ENCODE assay signal across 17 cellular contexts in the genomic region with DNA sequence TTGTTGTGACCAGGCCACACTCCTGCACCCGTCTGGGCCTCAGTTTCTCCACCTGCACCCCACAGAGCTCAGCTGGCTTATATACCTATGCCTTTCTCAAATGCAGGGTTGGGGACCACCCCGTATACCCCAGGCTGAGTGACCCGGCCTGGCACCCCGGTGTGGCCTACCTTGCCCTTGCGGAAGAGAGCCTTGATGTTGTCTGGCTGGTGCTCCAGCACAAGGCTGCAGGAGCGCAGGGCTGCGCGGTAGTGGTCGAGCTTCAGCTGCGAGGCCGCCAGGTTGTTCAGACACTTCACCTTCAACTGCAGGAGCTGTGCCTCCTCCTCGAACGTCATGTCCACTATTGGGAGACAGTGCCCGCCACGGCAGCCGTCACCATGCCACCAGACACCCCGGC. TPM values are rescaled to one million over a fixed set of nuclear protein-coding genes. Genes with fewer than 3 reads are reported as not detected.
A peak's percentile ranks its signal among the peaks of the same experiment; 100 is the strongest.
DNase-seq lines count a peak whose midpoint lies in the region; ATAC-seq, FAIRE-seq and TF ChIP-seq lines count a peak whose summit lies in the region.
"Had no signal": no experiment of that assay in that cellular context is flagged by ENCODE, and none has a peak within 500 bp of the region (broad histone marks: within the 10 kb centered on the region; RNA-seq: fewer than 3 reads in every experiment).

No MANE protein-coding gene starts in this region.

- no peak for TF ChIP-seq CTCF in right lobe of liver (IDR thresholded peaks at IDR 0.05)
- no peak for TF ChIP-seq CTCF in HepG2 (CRISPR knock-in tag; IDR thresholded peaks at IDR 0.05)
- no peak for TF ChIP-seq CTCF in RWPE1 (conservative IDR thresholded peaks at IDR 0.05; ENCODE audit: low read depth)

- no peak for TF ChIP-seq RAD21 in HepG2 (CRISPR knock-in tag; IDR thresholded peaks at IDR 0.05)

- WGBS in right lobe of liver (ENCODE audit: insufficient coverage, low coverage, low lambda C conversion rate, missing lambda C conversion rate), result 70% methylated on average over 2 of the region's 17 CpGs
- 96% methylated on average over 14 of the region's 17 CpGs for WGBS in HepG2 (ENCODE audit: low lambda C conversion rate)

- CTCF ChIA-PET in HepG2 (lab: Yijun Ruan, JAX; ENCODE audit: low intra/inter-chr PET ratio, low total read pairs), result no interaction called here
- CTCF ChIA-PET in RWPE1 (lab: Yijun Ruan, JAX), result no interaction called here

- TF ChIP-seq POLR2A in right lobe of liver (IDR thresholded peaks at IDR 0.05) (no peak), HepG2 (IDR thresholded peaks at IDR 0.05; ENCODE audit: insufficient read depth in 1 of 2, low read depth in 2 of 2, low read length in 2 of 2) (no peak)

- peaks cover 7% of the 10 kb centered on the region for H3K79me2 ChIP-seq in HepG2 (ENCODE audit: insufficient read depth, low read length)

- H3K4me2 ChIP-seq in HepG2 (ENCODE audit: low read depth, low read length), result no peak overlapping the region
- H3K4me2 ChIP-seq: A549 had no signal

- H3K9me3 ChIP-seq in right lobe of liver, result no peaks in the 10 kb centered on the region
- H3K9me3 ChIP-seq in HepG2 (ENCODE audit: low read length), result no peaks in the 10 kb centered on the region
- H3K9me3 ChIP-seq: A549, HAP-1 had no signal

- H3K4me1 ChIP-seq in right lobe of liver (peaks cover 0 to 11% (median 2%) of the 10 kb centered on the region in 4 donors), HepG2 (ENCODE audit: insufficient read depth, low read length) (peaks cover 8% of the 10 kb centered on the region; the same call in 1 of the 2 replicates)

- POLR2A ChIA-PET in HepG2 (lab: Yijun Ruan, JAX) (no interaction called here), RWPE1 (lab: Yijun Ruan, JAX; ENCODE audit: low non-redundant PET) (no interaction called here)

- no peak for FAIRE-seq in HepG2 (lab: Jason Lieb, UNC)
- FAIRE-seq: A549, H1 had no signal

- peak overlapping the region in 2 of 3 donors; percentile 47 to 53 for H3K27ac ChIP-seq in right lobe of liver
- no peak overlapping the region for H3K27ac ChIP-seq in HepG2 (ENCODE audit: extremely low read length, insufficient read depth, low read length)
- H3K27ac ChIP-seq in RWPE1, result peak overlapping the region; percentile 25; the same call in 1 of the 2 replicates
- H3K27ac ChIP-seq: 22Rv1, A549, C4-2B had no signal

- ATAC-seq in right lobe of liver (no peak), HepG2 (no peak), esophagus mucosa (peak; percentile 5), GM21737 (IDR thresholded peaks at IDR 0.05; ENCODE audit: unreplicated experiment) (no peak)
- ATAC-seq: A549 had no signal

- in situ Hi-C loops in HepG2 (cut with HindIII; ENCODE audit: extremely low pct_ligation_motif_present, low pct_unique_long_range_greater_than_20kb), result no loop called here

- TF ChIP-seq EP300 in HepG2 (IDR thresholded peaks at IDR 0.05; ENCODE audit: low read depth in 2 of 2, low read length in 2 of 2) (no peak), HepG2 (CRISPR knock-in tag; IDR thresholded peaks at IDR 0.05; ENCODE audit: borderline replicate concordance) (no peak)

- no peak overlapping the region for H3K4me3 ChIP-seq in right lobe of liver
- no peak overlapping the region for H3K4me3 ChIP-seq in HepG2 (replicated peaks in 1 of 3; ENCODE audit: insufficient read depth in 1 of 3, low read depth in 2 of 3, low read length in 3 of 3)
- H3K4me3 ChIP-seq: A549, HAP-1 had no signal

- H4K20me1 ChIP-seq in HepG2 (ENCODE audit: insufficient read depth, low read length), result no peaks in the 10 kb centered on the region

- no peak overlapping the region for H3K9ac ChIP-seq in HepG2 (ENCODE audit: insufficient read depth, low read depth, low read length)

- no peak overlapping the region for H2AFZ ChIP-seq in HepG2 (ENCODE audit: low read length)

- DNase-seq in right lobe of liver, result no peak
- no peak for DNase-seq in HepG2 (ENCODE audit: low spot score)
- DNase-seq in RWPE1 (ENCODE audit: low spot score), result no peak
- DNase-seq in NCI-H446 treated with DMSO at 0.1 percent for 48 hours (lab: John Stamatoyannopoulos, UW), result no peak
- no peak for DNase-seq in stimulated activated CD4-positive, alpha-beta T cell treated with anti-CD3 and anti-CD28 coated beads, Interleukin-4, amount 100 ng/mL, for 4 hours
- DNase-seq: AML-193; CD4-positive, alpha-beta memory T cell; DMS79 treated with DMSO at 0.1 percent for 48 hours; GF-D8; HFFc6 had no signal

- H3K27me3 ChIP-seq in right lobe of liver, result no peaks in the 10 kb centered on the region
- no peaks in the 10 kb centered on the region for H3K27me3 ChIP-seq in HepG2 (ENCODE audit: control insufficient read depth in 1 of 2, insufficient read depth in 2 of 2, low read length in 2 of 2)

- intact Hi-C loops in right lobe of liver (cut with DNase I), result no loop called here
- intact Hi-C loops in HepG2 (cut with micrococcal nuclease; ENCODE audit: unreplicated experiment), result no loop called here

- H3K36me3 ChIP-seq in right lobe of liver, result peaks cover 0 to 52% (median 1%) of the 10 kb centered on the region in 4 donors
- peaks cover 5 to 32% of the 10 kb centered on the region in 2 experiments for H3K36me3 ChIP-seq in HepG2 (replicated peaks in 1 of 2; ENCODE audit: control insufficient read depth in 1 of 2, insufficient read depth in 2 of 2, low read length in 2 of 2)

- BruUV-seq in HepG2 (replicated peaks; lab: Mats Ljungman, UMichigan), result no TSS peak

RNA-seq across cellular contexts. Expression of gene FKBP8, which starts 5.9 kb away (rescaled TPM):
- 100 to 1,000 TPM in 3 of 6 experiments, 10 to 100 TPM in 3; 92.7 to 179 (median 118) TPM for total RNA-seq in right lobe of liver
- 75.1 and 81.7 TPM in 2 replicates for total RNA-seq in HepG2 (2016; rRNA removed; fragmentation: Illumina TruSeq; extraction: Trizol)
- 75.9 and 83.0 TPM in 2 replicates for total RNA-seq in HepG2 (2016; cell fraction: cytosol; rRNA removed; fragmentation: Illumina TruSeq; extraction: Trizol; ENCODE audit: low read depth)
- 78.1 and 87.6 TPM in 2 replicates for total RNA-seq in HepG2 (2016; cell fraction: insoluble cytoplasmic fraction; rRNA removed; fragmentation: Illumina TruSeq; extraction: Trizol)
- total RNA-seq in HepG2 (2016; cell fraction: membrane; rRNA removed; fragmentation: Illumina TruSeq; extraction: Trizol), result 92.2 and 111 TPM in 2 replicates
- 32.7 and 42.9 TPM in 2 replicates for total RNA-seq in HepG2 (2016; cell fraction: nucleus; rRNA removed; fragmentation: Illumina TruSeq; extraction: Trizol)
- 93.9 and 135 TPM in 2 replicates for polyA plus RNA-seq in HepG2 (2011; rRNA removed)
- 101 and 179 TPM in 2 replicates for polyA plus RNA-seq in HepG2 (2011; cell fraction: cytosol; rRNA removed)
- polyA plus RNA-seq in HepG2 (2011; cell fraction: nucleus; rRNA removed), result 159 and 173 TPM in 2 replicates
- polyA plus RNA-seq in HepG2 (2012), result 93.8 and 130 TPM in 2 replicates
- 84.6 and 95.1 TPM in 2 replicates for polyA plus RNA-seq in HepG2 (2016; cell fraction: cytosol; fragmentation: Illumina TruSeq; extraction: Trizol; ENCODE audit: low read depth)
- polyA plus RNA-seq in HepG2 (2016; cell fraction: insoluble cytoplasmic fraction; fragmentation: Illumina TruSeq; extraction: Trizol; ENCODE audit: low read depth), result 107 and 111 TPM in 2 replicates
- polyA plus RNA-seq in HepG2 (2016; cell fraction: membrane; fragmentation: Illumina TruSeq; extraction: Trizol; ENCODE audit: low read depth), result 117 and 126 TPM in 2 replicates
- polyA plus RNA-seq in HepG2 (2016; cell fraction: nucleus; fragmentation: Illumina TruSeq; extraction: Trizol; ENCODE audit: insufficient read depth, low read depth), result 80.5 and 87.9 TPM in 2 replicates
- 96.9 and 151 TPM in 2 replicates for polyA minus RNA-seq in HepG2 (2011; rRNA and poly(A)+ RNA removed; ENCODE audit: low replicate concordance)
- 63.3 and 77.3 TPM in 2 replicates for polyA minus RNA-seq in HepG2 (2011; cell fraction: cytosol; rRNA and poly(A)+ RNA removed)
- polyA minus RNA-seq in HepG2 (2011; cell fraction: nucleus; rRNA and poly(A)+ RNA removed), result 16.6 and 20.1 TPM in 2 replicates
- total RNA-seq in esophagus mucosa, result 125 TPM

RNA-seq across cellular contexts. Expression of gene ELL, which starts 15.6 kb away (rescaled TPM):
- total RNA-seq in right lobe of liver (10 to 100 TPM in 2 of 6 experiments, 1 to 10 TPM in 4; 5.3 to 11.9 (median 8.6) TPM), HepG2 (2016; rRNA removed; fragmentation: Illumina TruSeq; extraction: Trizol) (3.2 and 3.7 TPM in 2 replicates), esophagus mucosa (7.5 TPM)
- total RNA-seq in HepG2 (2016; cell fraction: cytosol; rRNA removed; fragmentation: Illumina TruSeq; extraction: Trizol; ENCODE audit: low read depth), result 0.71 and 1.1 TPM in 2 replicates
- total RNA-seq in HepG2 (2016; cell fraction: insoluble cytoplasmic fraction; rRNA removed; fragmentation: Illumina TruSeq; extraction: Trizol), result 2.7 and 4.1 TPM in 2 replicates
- 2.3 and 2.5 TPM in 2 replicates for total RNA-seq in HepG2 (2016; cell fraction: membrane; rRNA removed; fragmentation: Illumina TruSeq; extraction: Trizol)
- total RNA-seq in HepG2 (2016; cell fraction: nucleus; rRNA removed; fragmentation: Illumina TruSeq; extraction: Trizol), result 3.3 and 4.8 TPM in 2 replicates
- polyA plus RNA-seq in HepG2 (2011; rRNA removed), result 5.4 and 5.8 TPM in 2 replicates
- polyA plus RNA-seq in HepG2 (2011; cell fraction: cytosol; rRNA removed), result 3.2 and 4.3 TPM in 2 replicates
- polyA plus RNA-seq in HepG2 (2011; cell fraction: nucleus; rRNA removed), result 27.1 and 34.7 TPM in 2 replicates
- polyA plus RNA-seq in HepG2 (2012), result 7.1 TPM in 2 replicates
- 0.20 and 0.33 TPM in 2 replicates for polyA plus RNA-seq in HepG2 (2016; cell fraction: cytosol; fragmentation: Illumina TruSeq; extraction: Trizol; ENCODE audit: low read depth)
- 3.1 and 4.0 TPM in 2 replicates for polyA plus RNA-seq in HepG2 (2016; cell fraction: insoluble cytoplasmic fraction; fragmentation: Illumina TruSeq; extraction: Trizol; ENCODE audit: low read depth)
- 1.0 and 1.1 TPM in 2 replicates for polyA plus RNA-seq in HepG2 (2016; cell fraction: membrane; fragmentation: Illumina TruSeq; extraction: Trizol; ENCODE audit: low read depth)
- polyA plus RNA-seq in HepG2 (2016; cell fraction: nucleus; fragmentation: Illumina TruSeq; extraction: Trizol; ENCODE audit: insufficient read depth, low read depth), result 5.1 and 5.2 TPM in 2 replicates
- 6.3 and 17.2 TPM in 2 replicates for polyA minus RNA-seq in HepG2 (2011; rRNA and poly(A)+ RNA removed; ENCODE audit: low replicate concordance)
- 6.0 and 8.8 TPM in 2 replicates for polyA minus RNA-seq in HepG2 (2011; cell fraction: cytosol; rRNA and poly(A)+ RNA removed)
- polyA minus RNA-seq in HepG2 (2011; cell fraction: nucleus; rRNA and poly(A)+ RNA removed), result 12.9 and 14.3 TPM in 2 replicates

RNA-seq across cellular contexts. Expression of gene KXD1, which starts 20.2 kb away (rescaled TPM):
- total RNA-seq in right lobe of liver (10 to 100 TPM; 30.2 to 93.0 (median 36.1) TPM), HepG2 (2016; rRNA removed; fragmentation: Illumina TruSeq; extraction: Trizol) (44.6 and 53.1 TPM in 2 replicates), esophagus mucosa (60.2 TPM)
- total RNA-seq in HepG2 (2016; cell fraction: cytosol; rRNA removed; fragmentation: Illumina TruSeq; extraction: Trizol; ENCODE audit: low read depth), result 49.9 and 63.5 TPM in 2 replicates
- 46.0 and 46.4 TPM in 2 replicates for total RNA-seq in HepG2 (2016; cell fraction: insoluble cytoplasmic fraction; rRNA removed; fragmentation: Illumina TruSeq; extraction: Trizol)
- 90.1 and 104 TPM in 2 replicates for total RNA-seq in HepG2 (2016; cell fraction: membrane; rRNA removed; fragmentation: Illumina TruSeq; extraction: Trizol)
- 20.4 and 21.0 TPM in 2 replicates for total RNA-seq in HepG2 (2016; cell fraction: nucleus; rRNA removed; fragmentation: Illumina TruSeq; extraction: Trizol)
- 143 and 160 TPM in 2 replicates for polyA plus RNA-seq in HepG2 (2011; rRNA removed)
- 112 and 130 TPM in 2 replicates for polyA plus RNA-seq in HepG2 (2011; cell fraction: cytosol; rRNA removed)
- 122 and 125 TPM in 2 replicates for polyA plus RNA-seq in HepG2 (2011; cell fraction: nucleus; rRNA removed)
- 61.5 and 85.8 TPM in 2 replicates for polyA plus RNA-seq in HepG2 (2012)
- 72.0 and 99.5 TPM in 2 replicates for polyA plus RNA-seq in HepG2 (2016; cell fraction: cytosol; fragmentation: Illumina TruSeq; extraction: Trizol; ENCODE audit: low read depth)
- polyA plus RNA-seq in HepG2 (2016; cell fraction: insoluble cytoplasmic fraction; fragmentation: Illumina TruSeq; extraction: Trizol; ENCODE audit: low read depth), result 68.6 and 76.3 TPM in 2 replicates
- 121 and 126 TPM in 2 replicates for polyA plus RNA-seq in HepG2 (2016; cell fraction: membrane; fragmentation: Illumina TruSeq; extraction: Trizol; ENCODE audit: low read depth)
- 62.9 and 64.5 TPM in 2 replicates for polyA plus RNA-seq in HepG2 (2016; cell fraction: nucleus; fragmentation: Illumina TruSeq; extraction: Trizol; ENCODE audit: insufficient read depth, low read depth)
- polyA minus RNA-seq in HepG2 (2011; rRNA and poly(A)+ RNA removed; ENCODE audit: low replicate concordance), result 73.9 and 103 TPM in 2 replicates
- polyA minus RNA-seq in HepG2 (2011; cell fraction: cytosol; rRNA and poly(A)+ RNA removed), result 43.1 and 52.2 TPM in 2 replicates
- 20.0 and 23.6 TPM in 2 replicates for polyA minus RNA-seq in HepG2 (2011; cell fraction: nucleus; rRNA and poly(A)+ RNA removed)

RNA-seq across cellular contexts. Expression of gene UBA52, which starts 34.2 kb away (rescaled TPM):
- 100 to 1,000 TPM; 256 to 470 (median 406) TPM for total RNA-seq in right lobe of liver
- total RNA-seq in HepG2 (2016; rRNA removed; fragmentation: Illumina TruSeq; extraction: Trizol), result 959 and 1,184 TPM in 2 replicates
- 1,298 and 1,315 TPM in 2 replicates for total RNA-seq in HepG2 (2016; cell fraction: cytosol; rRNA removed; fragmentation: Illumina TruSeq; extraction: Trizol; ENCODE audit: low read depth)
- 938 and 1,264 TPM in 2 replicates for total RNA-seq in HepG2 (2016; cell fraction: insoluble cytoplasmic fraction; rRNA removed; fragmentation: Illumina TruSeq; extraction: Trizol)
- 1,565 and 1,724 TPM in 2 replicates for total RNA-seq in HepG2 (2016; cell fraction: membrane; rRNA removed; fragmentation: Illumina TruSeq; extraction: Trizol)
- total RNA-seq in HepG2 (2016; cell fraction: nucleus; rRNA removed; fragmentation: Illumina TruSeq; extraction: Trizol), result 276 and 314 TPM in 2 replicates
- 1,655 and 1,782 TPM in 2 replicates for polyA plus RNA-seq in HepG2 (2011; rRNA removed)
- polyA plus RNA-seq in HepG2 (2011; cell fraction: cytosol; rRNA removed), result 2,000 and 3,037 TPM in 2 replicates
- 482 and 607 TPM in 2 replicates for polyA plus RNA-seq in HepG2 (2011; cell fraction: nucleus; rRNA removed)
- 1,641 and 1,658 TPM in 2 replicates for polyA plus RNA-seq in HepG2 (2012)
- 1,864 and 1,905 TPM in 2 replicates for polyA plus RNA-seq in HepG2 (2016; cell fraction: cytosol; fragmentation: Illumina TruSeq; extraction: Trizol; ENCODE audit: low read depth)
- polyA plus RNA-seq in HepG2 (2016; cell fraction: insoluble cytoplasmic fraction; fragmentation: Illumina TruSeq; extraction: Trizol; ENCODE audit: low read depth), result 1,524 and 1,536 TPM in 2 replicates
- 2,008 and 2,053 TPM in 2 replicates for polyA plus RNA-seq in HepG2 (2016; cell fraction: membrane; fragmentation: Illumina TruSeq; extraction: Trizol; ENCODE audit: low read depth)
- 658 and 675 TPM in 2 replicates for polyA plus RNA-seq in HepG2 (2016; cell fraction: nucleus; fragmentation: Illumina TruSeq; extraction: Trizol; ENCODE audit: insufficient read depth, low read depth)
- polyA minus RNA-seq in HepG2 (2011; rRNA and poly(A)+ RNA removed; ENCODE audit: low replicate concordance), result 1,990 and 2,943 TPM in 2 replicates
- polyA minus RNA-seq in HepG2 (2011; cell fraction: cytosol; rRNA and poly(A)+ RNA removed), result 420 and 430 TPM in 2 replicates
- polyA minus RNA-seq in HepG2 (2011; cell fraction: nucleus; rRNA and poly(A)+ RNA removed), result 113 and 142 TPM in 2 replicates
- total RNA-seq in esophagus mucosa, result 1,224 TPM

RNA-seq across cellular contexts. Expression of gene REX1BD, which starts 51.2 kb away (rescaled TPM):
- 10 to 100 TPM; 30.4 to 71.7 (median 45.6) TPM for total RNA-seq in right lobe of liver
- total RNA-seq in HepG2 (2016; rRNA removed; fragmentation: Illumina TruSeq; extraction: Trizol), result 20.7 and 25.4 TPM in 2 replicates
- 16.9 and 18.9 TPM in 2 replicates for total RNA-seq in HepG2 (2016; cell fraction: cytosol; rRNA removed; fragmentation: Illumina TruSeq; extraction: Trizol; ENCODE audit: low read depth)
- total RNA-seq in HepG2 (2016; cell fraction: insoluble cytoplasmic fraction; rRNA removed; fragmentation: Illumina TruSeq; extraction: Trizol), result 21.8 and 27.1 TPM in 2 replicates
- 14.9 and 19.7 TPM in 2 replicates for total RNA-seq in HepG2 (2016; cell fraction: membrane; rRNA removed; fragmentation: Illumina TruSeq; extraction: Trizol)
- 11.7 and 15.7 TPM in 2 replicates for total RNA-seq in HepG2 (2016; cell fraction: nucleus; rRNA removed; fragmentation: Illumina TruSeq; extraction: Trizol)
- polyA plus RNA-seq in HepG2 (2011; rRNA removed), result 7.5 and 7.6 TPM in 2 replicates
- 10.8 and 16.3 TPM in 2 replicates for polyA plus RNA-seq in HepG2 (2011; cell fraction: cytosol; rRNA removed)
- 39.3 and 40.2 TPM in 2 replicates for polyA plus RNA-seq in HepG2 (2011; cell fraction: nucleus; rRNA removed)
- polyA plus RNA-seq in HepG2 (2012), result 8.3 and 10.1 TPM in 2 replicates
- 9.6 and 12.0 TPM in 2 replicates for polyA plus RNA-seq in HepG2 (2016; cell fraction: cytosol; fragmentation: Illumina TruSeq; extraction: Trizol; ENCODE audit: low read depth)
- 11.7 and 12.2 TPM in 2 replicates for polyA plus RNA-seq in HepG2 (2016; cell fraction: insoluble cytoplasmic fraction; fragmentation: Illumina TruSeq; extraction: Trizol; ENCODE audit: low read depth)
- polyA plus RNA-seq in HepG2 (2016; cell fraction: membrane; fragmentation: Illumina TruSeq; extraction: Trizol; ENCODE audit: low read depth), result 8.0 and 10.3 TPM in 2 replicates
- 19.7 and 20.4 TPM in 2 replicates for polyA plus RNA-seq in HepG2 (2016; cell fraction: nucleus; fragmentation: Illumina TruSeq; extraction: Trizol; ENCODE audit: insufficient read depth, low read depth)
- 2.0 and 4.9 TPM in 2 replicates for polyA minus RNA-seq in HepG2 (2011; rRNA and poly(A)+ RNA removed; ENCODE audit: low replicate concordance)
- 2.6 and 2.7 TPM in 2 replicates for polyA minus RNA-seq in HepG2 (2011; cell fraction: cytosol; rRNA and poly(A)+ RNA removed)
- polyA minus RNA-seq in HepG2 (2011; cell fraction: nucleus; rRNA and poly(A)+ RNA removed), result 2.4 and 2.6 TPM in 2 replicates
- total RNA-seq in esophagus mucosa, result 41.3 TPM
